Comparison of ENCODE assay signal across 2 cellular contexts in genomic region chr7:144057954-144058353, GRCh38.
TF ChIP-seq lines count a peak whose summit lies in the region.

No MANE protein-coding gene starts in this region.

TF ChIP-seq in K562, 482 proteins besides CTCF, POLR2A, EP300 and RAD21:
- TF ChIP-seq, protein P1, sequence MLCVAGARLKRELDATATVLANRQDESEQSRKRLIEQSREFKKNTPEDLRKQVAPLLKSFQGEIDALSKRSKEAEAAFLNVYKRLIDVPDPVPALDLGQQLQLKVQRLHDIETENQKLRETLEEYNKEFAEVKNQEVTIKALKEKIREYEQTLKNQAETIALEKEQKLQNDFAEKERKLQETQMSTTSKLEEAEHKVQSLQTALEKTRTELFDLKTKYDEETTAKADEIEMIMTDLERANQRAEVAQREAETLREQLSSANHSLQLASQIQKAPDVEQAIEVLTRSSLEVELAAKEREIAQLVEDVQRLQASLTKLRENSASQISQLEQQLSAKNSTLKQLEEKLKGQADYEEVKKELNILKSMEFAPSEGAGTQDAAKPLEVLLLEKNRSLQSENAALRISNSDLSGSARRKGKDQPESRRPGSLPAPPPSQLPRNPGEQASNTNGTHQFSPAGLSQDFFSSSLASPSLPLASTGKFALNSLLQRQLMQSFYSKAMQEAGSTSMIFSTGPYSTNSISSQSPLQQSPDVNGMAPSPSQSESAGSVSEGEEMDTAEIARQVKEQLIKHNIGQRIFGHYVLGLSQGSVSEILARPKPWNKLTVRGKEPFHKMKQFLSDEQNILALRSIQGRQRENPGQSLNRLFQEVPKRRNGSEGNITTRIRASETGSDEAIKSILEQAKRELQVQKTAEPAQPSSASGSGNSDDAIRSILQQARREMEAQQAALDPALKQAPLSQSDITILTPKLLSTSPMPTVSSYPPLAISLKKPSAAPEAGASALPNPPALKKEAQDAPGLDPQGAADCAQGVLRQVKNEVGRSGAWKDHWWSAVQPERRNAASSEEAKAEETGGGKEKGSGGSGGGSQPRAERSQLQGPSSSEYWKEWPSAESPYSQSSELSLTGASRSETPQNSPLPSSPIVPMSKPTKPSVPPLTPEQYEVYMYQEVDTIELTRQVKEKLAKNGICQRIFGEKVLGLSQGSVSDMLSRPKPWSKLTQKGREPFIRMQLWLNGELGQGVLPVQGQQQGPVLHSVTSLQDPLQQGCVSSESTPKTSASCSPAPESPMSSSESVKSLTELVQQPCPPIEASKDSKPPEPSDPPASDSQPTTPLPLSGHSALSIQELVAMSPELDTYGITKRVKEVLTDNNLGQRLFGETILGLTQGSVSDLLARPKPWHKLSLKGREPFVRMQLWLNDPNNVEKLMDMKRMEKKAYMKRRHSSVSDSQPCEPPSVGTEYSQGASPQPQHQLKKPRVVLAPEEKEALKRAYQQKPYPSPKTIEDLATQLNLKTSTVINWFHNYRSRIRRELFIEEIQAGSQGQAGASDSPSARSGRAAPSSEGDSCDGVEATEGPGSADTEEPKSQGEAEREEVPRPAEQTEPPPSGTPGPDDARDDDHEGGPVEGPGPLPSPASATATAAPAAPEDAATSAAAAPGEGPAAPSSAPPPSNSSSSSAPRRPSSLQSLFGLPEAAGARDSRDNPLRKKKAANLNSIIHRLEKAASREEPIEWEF (CRISPR knock-in tag; IDR thresholded peaks at IDR 0.05) = no peak
- no peak for TF ChIP-seq MXI1 (IDR thresholded peaks at IDR 0.05; ENCODE audit: low read depth, low read length)
- TF ChIP-seq, protein P2, sequence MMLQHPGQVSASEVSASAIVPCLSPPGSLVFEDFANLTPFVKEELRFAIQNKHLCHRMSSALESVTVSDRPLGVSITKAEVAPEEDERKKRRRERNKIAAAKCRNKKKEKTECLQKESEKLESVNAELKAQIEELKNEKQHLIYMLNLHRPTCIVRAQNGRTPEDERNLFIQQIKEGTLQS (IDR thresholded peaks at IDR 0.05) = peak; percentile 25; the same call in 1 of the 2 replicates
- TF ChIP-seq, protein P2 (CRISPR knock-in tag; conservative IDR thresholded peaks at IDR 0.05) = no peak
- no peak for TF ChIP-seq SMAD2 (IDR thresholded peaks at IDR 0.05; ENCODE audit: low read depth, low read length)
- peak; percentile 33 for TF ChIP-seq RFX1 (IDR thresholded peaks at IDR 0.05)
- TF ChIP-seq FOSL1 (tag; conservative IDR thresholded peaks at IDR 0.05) = peak; percentile 52
- TF ChIP-seq CBFA2T3 (IDR thresholded peaks at IDR 0.05) = peak; percentile 32; the same call in 1 of the 2 replicates

TF ChIP-seq in WTC11, 78 proteins besides CTCF, POLR2A, EP300 and RAD21:
- TF ChIP-seq, protein P3, sequence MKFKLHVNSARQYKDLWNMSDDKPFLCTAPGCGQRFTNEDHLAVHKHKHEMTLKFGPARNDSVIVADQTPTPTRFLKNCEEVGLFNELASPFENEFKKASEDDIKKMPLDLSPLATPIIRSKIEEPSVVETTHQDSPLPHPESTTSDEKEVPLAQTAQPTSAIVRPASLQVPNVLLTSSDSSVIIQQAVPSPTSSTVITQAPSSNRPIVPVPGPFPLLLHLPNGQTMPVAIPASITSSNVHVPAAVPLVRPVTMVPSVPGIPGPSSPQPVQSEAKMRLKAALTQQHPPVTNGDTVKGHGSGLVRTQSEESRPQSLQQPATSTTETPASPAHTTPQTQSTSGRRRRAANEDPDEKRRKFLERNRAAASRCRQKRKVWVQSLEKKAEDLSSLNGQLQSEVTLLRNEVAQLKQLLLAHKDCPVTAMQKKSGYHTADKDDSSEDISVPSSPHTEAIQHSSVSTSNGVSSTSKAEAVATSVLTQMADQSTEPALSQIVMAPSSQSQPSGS (CRISPR knock-in tag; IDR thresholded peaks at IDR 0.05; ENCODE audit: borderline replicate concordance, low read depth) = no peak
- TF ChIP-seq TEAD1 (CRISPR knock-in tag; IDR thresholded peaks at IDR 0.05) = no peak
- no peak for TF ChIP-seq FOXK1 (CRISPR knock-in tag; IDR thresholded peaks at IDR 0.05)
- TF ChIP-seq SP1 (CRISPR knock-in tag; conservative IDR thresholded peaks at IDR 0.05) = no peak
- TF ChIP-seq, protein P4, sequence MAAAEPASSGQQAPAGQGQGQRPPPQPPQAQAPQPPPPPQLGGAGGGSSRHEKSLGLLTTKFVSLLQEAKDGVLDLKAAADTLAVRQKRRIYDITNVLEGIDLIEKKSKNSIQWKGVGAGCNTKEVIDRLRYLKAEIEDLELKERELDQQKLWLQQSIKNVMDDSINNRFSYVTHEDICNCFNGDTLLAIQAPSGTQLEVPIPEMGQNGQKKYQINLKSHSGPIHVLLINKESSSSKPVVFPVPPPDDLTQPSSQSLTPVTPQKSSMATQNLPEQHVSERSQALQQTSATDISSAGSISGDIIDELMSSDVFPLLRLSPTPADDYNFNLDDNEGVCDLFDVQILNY (CRISPR knock-in tag; IDR thresholded peaks at IDR 0.05) = no peak
- TF ChIP-seq ZNF671 (CRISPR knock-in tag; IDR thresholded peaks at IDR 0.05) = no peak
- no peak for TF ChIP-seq CREB1 (CRISPR knock-in tag; IDR thresholded peaks at IDR 0.05)
- no peak for TF ChIP-seq NR3C1 (CRISPR knock-in tag; conservative IDR thresholded peaks at IDR 0.05; ENCODE audit: low read depth)
- TF ChIP-seq, protein P2 (CRISPR knock-in tag; conservative IDR thresholded peaks at IDR 0.05) = no peak
- TF ChIP-seq KAT7 (CRISPR knock-in tag; IDR thresholded peaks at IDR 0.05; ENCODE audit: borderline replicate concordance) = no peak
- TF ChIP-seq, protein P5, sequence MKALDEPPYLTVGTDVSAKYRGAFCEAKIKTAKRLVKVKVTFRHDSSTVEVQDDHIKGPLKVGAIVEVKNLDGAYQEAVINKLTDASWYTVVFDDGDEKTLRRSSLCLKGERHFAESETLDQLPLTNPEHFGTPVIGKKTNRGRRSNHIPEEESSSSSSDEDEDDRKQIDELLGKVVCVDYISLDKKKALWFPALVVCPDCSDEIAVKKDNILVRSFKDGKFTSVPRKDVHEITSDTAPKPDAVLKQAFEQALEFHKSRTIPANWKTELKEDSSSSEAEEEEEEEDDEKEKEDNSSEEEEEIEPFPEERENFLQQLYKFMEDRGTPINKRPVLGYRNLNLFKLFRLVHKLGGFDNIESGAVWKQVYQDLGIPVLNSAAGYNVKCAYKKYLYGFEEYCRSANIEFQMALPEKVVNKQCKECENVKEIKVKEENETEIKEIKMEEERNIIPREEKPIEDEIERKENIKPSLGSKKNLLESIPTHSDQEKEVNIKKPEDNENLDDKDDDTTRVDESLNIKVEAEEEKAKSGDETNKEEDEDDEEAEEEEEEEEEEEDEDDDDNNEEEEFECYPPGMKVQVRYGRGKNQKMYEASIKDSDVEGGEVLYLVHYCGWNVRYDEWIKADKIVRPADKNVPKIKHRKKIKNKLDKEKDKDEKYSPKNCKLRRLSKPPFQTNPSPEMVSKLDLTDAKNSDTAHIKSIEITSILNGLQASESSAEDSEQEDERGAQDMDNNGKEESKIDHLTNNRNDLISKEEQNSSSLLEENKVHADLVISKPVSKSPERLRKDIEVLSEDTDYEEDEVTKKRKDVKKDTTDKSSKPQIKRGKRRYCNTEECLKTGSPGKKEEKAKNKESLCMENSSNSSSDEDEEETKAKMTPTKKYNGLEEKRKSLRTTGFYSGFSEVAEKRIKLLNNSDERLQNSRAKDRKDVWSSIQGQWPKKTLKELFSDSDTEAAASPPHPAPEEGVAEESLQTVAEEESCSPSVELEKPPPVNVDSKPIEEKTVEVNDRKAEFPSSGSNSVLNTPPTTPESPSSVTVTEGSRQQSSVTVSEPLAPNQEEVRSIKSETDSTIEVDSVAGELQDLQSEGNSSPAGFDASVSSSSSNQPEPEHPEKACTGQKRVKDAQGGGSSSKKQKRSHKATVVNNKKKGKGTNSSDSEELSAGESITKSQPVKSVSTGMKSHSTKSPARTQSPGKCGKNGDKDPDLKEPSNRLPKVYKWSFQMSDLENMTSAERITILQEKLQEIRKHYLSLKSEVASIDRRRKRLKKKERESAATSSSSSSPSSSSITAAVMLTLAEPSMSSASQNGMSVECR (CRISPR knock-in tag; IDR thresholded peaks at IDR 0.05; ENCODE audit: borderline replicate concordance) = no peak
- no peak for TF ChIP-seq NFATC4 (CRISPR knock-in tag; IDR thresholded peaks at IDR 0.05)
- no peak for TF ChIP-seq NFYB (CRISPR knock-in tag; conservative IDR thresholded peaks at IDR 0.05; ENCODE audit: low read depth)
- TF ChIP-seq PRRX2 (CRISPR knock-in tag; IDR thresholded peaks at IDR 0.05) = no peak
- TF ChIP-seq ZNF416 (CRISPR knock-in tag; IDR thresholded peaks at IDR 0.05) = no peak
